1 cellular context compared by ENCODE assay signal in genomic region chr9:120252248-120252647, GRCh38.
TF ChIP-seq lines count a peak whose summit lies in the region.

No MANE protein-coding gene starts in this region.

TF ChIP-seq in WTC11, 78 proteins besides CTCF, POLR2A, EP300 and RAD21 (continued from another document):
- TF ChIP-seq AFF4 (CRISPR knock-in tag; IDR thresholded peaks at IDR 0.05; ENCODE audit: borderline replicate concordance) = no peak
- no peak for TF ChIP-seq ATF1 (CRISPR knock-in tag; IDR thresholded peaks at IDR 0.05)
